Comparison of ENCODE assay signal across 8 cellular contexts in the genomic region with DNA sequence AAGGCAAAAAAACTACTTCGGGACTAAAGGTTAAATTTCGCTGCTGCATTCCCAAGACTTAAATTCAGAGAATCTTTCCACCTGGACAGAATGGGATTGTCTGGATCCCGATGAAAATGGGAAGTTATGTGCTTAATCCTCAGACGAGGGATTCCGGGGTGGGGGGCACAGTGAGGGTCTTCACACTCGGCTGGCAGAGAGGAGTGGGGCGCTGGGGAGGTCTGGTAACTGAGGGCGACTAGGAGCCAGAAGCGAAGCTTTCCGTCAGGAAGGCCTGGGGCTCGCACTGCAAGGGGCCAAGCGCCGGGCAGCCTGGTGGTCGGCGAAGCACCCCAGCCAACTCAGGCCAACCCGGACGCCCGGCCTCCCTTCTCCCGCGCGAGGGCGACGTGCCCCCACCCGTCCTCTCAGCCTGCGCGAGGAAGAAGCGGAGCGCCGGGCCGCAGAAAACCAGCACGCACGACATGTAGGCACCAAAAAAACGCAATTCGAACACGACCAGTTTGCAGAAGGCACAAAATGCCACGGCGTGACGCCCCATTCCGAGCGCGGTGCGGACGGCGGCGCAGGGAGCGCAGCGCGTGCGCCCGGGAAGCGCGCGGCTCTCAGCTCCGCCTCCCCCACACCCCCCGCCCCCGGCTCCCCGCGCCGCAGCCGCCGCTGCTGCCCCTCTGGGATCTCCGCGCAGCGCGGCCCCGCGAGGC.
DNase-seq lines count a peak whose midpoint lies in the region; ATAC-seq and TF ChIP-seq lines count a peak whose summit lies in the region.

No MANE protein-coding gene starts in this region.

- H3K36me3 Mint-ChIP-seq in CD8-positive, alpha-beta memory T cell, result peaks cover 3 to 20% (median 4%) of the 10 kb centered on the region in 3 donors
- H3K36me3 Mint-ChIP-seq in chondrocyte (ENCODE audit: low read depth), result no peaks in the 10 kb centered on the region

- WGBS in liver, result under 1% methylated on average over 67 of the region's 67 CpGs

- H3K4me3 ChIP-seq in CD8-positive, alpha-beta memory T cell (ENCODE audit: low read length), result peak overlapping the region; percentile 60
- H3K4me3 ChIP-seq in OCI-LY1 (ENCODE audit: low read depth, low read length, poor library complexity, severe bottlenecking) (peak overlapping the region; percentile 79), liver (ENCODE audit: low read depth in 1 of 3, low read length in 3 of 3) (peak overlapping the region; percentile 73 to 86 (median 77))

- H3K4me3 Mint-ChIP-seq in CD8-positive, alpha-beta memory T cell, result peak overlapping the region; percentile 90 to 98 (median 95)
- H3K4me3 Mint-ChIP-seq in chondrocyte (ENCODE audit: unreplicated experiment), result peak overlapping the region; percentile 95
- peak overlapping the region; percentile 90 to 95 for H3K4me3 Mint-ChIP-seq in stimulated activated naive CD8-positive, alpha-beta T cell treated with anti-CD3 and anti-CD28 coated beads, Interleukin-15, amount 100 ng/mL, for 72 hours

- H3K9me3 Mint-ChIP-seq in CD8-positive, alpha-beta memory T cell, result no peaks in the 10 kb centered on the region
- H3K9me3 Mint-ChIP-seq in chondrocyte (ENCODE audit: low read depth), result peaks cover 4% of the 10 kb centered on the region
- peaks cover 0 to 5% of the 10 kb centered on the region in 2 donors for H3K9me3 Mint-ChIP-seq in stimulated activated naive CD8-positive, alpha-beta T cell treated with anti-CD3 and anti-CD28 coated beads, Interleukin-15, amount 100 ng/mL, for 72 hours

- no peaks in the 10 kb centered on the region for H4K20me1 ChIP-seq in OCI-LY1 (ENCODE audit: insufficient read depth, low read length)

- TF ChIP-seq CTCF in OCI-LY1 (IDR thresholded peaks at IDR 0.05; ENCODE audit: low read length) (peak; percentile 21; the same call in 1 of the 2 replicates), chondrocyte (IDR thresholded peaks at IDR 0.05) (peak; percentile 71), liver (IDR thresholded peaks at IDR 0.05; ENCODE audit: low read depth, low read length, missing input control) (no peak)

- peaks cover 23% of the 10 kb centered on the region for H3K4me1 ChIP-seq in CD8-positive, alpha-beta memory T cell (ENCODE audit: insufficient read depth, low read length)
- peaks cover 63% of the 10 kb centered on the region for H3K4me1 ChIP-seq in OCI-LY1 (ENCODE audit: insufficient read depth, low read length, severe bottlenecking)
- peaks cover 0 to 14% (median 10%) of the 10 kb centered on the region in 4 donors for H3K4me1 ChIP-seq in liver (ENCODE audit: control insufficient read depth in 4 of 4, insufficient read depth in 4 of 4, low read length in 3 of 4)

- peak; percentile 43 to 55 for TF ChIP-seq RAD21 in liver (IDR thresholded peaks at IDR 0.05)

- H3K27me3 Mint-ChIP-seq in CD8-positive, alpha-beta memory T cell, result no peaks in the 10 kb centered on the region
- H3K27me3 Mint-ChIP-seq in chondrocyte (ENCODE audit: low read depth), result no peaks in the 10 kb centered on the region
- H3K27me3 Mint-ChIP-seq in stimulated activated naive CD8-positive, alpha-beta T cell treated with anti-CD3 and anti-CD28 coated beads, Interleukin-15, amount 100 ng/mL, for 72 hours, result no peaks in the 10 kb centered on the region

- H3K27ac ChIP-seq in CD8-positive, alpha-beta memory T cell (ENCODE audit: low read depth, low read length), result peak overlapping the region; percentile 71
- H3K27ac ChIP-seq in OCI-LY1 (ENCODE audit: low read depth, low read length, poor library complexity, severe bottlenecking), result peak overlapping the region; percentile 93
- peak overlapping the region; percentile 86 to 89 for H3K27ac ChIP-seq in liver (ENCODE audit: low read depth in 1 of 2, low read length in 2 of 2)

- CTCF ChIA-PET in CD8-positive, alpha-beta memory T cell (lab: Charles Lee), result interaction anchor here (1.1 kb wide), 1 partner anchor 11 kb away, joined by 5 read pairs; no protein-coding TSS in a partner anchor

- H3K4me1 Mint-ChIP-seq in CD8-positive, alpha-beta memory T cell, result peaks cover 39 to 52% (median 49%) of the 10 kb centered on the region in 3 donors
- peaks cover 28% of the 10 kb centered on the region for H3K4me1 Mint-ChIP-seq in chondrocyte (ENCODE audit: low read depth)
- peaks cover 48% of the 10 kb centered on the region for H3K4me1 Mint-ChIP-seq in stimulated activated naive CD8-positive, alpha-beta T cell treated with anti-CD3 and anti-CD28 coated beads, Interleukin-15, amount 100 ng/mL, for 72 hours

- peaks cover 49% of the 10 kb centered on the region for H3K79me2 ChIP-seq in OCI-LY1 (ENCODE audit: insufficient read depth, low read length)

- POLR2A ChIA-PET in CD8-positive, alpha-beta memory T cell (lab: Charles Lee), result interaction anchor here (0.7 to 1.6 kb wide), 5 partner anchors 10 to 910 kb away, joined by 3 to 4 read pairs (median 4); no protein-coding TSS in a partner anchor

- peak overlapping the region; percentile 91 to 98 (median 96) for H3K27ac Mint-ChIP-seq in CD8-positive, alpha-beta memory T cell
- peak overlapping the region; percentile 95 for H3K27ac Mint-ChIP-seq in chondrocyte (ENCODE audit: unreplicated experiment)
- peak overlapping the region; percentile 97 to 98 for H3K27ac Mint-ChIP-seq in stimulated activated naive CD8-positive, alpha-beta T cell treated with anti-CD3 and anti-CD28 coated beads, Interleukin-15, amount 100 ng/mL, for 72 hours

- DNase-seq in CD8-positive, alpha-beta memory T cell, result peak in 4 of 5 donors; percentile 72 to 86 (median 78)
- DNase-seq in chondrocyte (ENCODE audit: low spot score), result peak; percentile 90
- DNase-seq in stimulated activated naive CD8-positive, alpha-beta T cell treated with anti-CD3 and anti-CD28 coated beads, Interleukin-15, amount 100 ng/mL, for 72 hours, result peak; percentile 82 to 86
- DNase-seq in UCSD-AML1 (lab: John Stamatoyannopoulos, UW; ENCODE audit: unreplicated experiment), result no peak

- H3K36me3 ChIP-seq in CD8-positive, alpha-beta memory T cell (ENCODE audit: insufficient read depth, low read length), result no peaks in the 10 kb centered on the region
- H3K36me3 ChIP-seq in OCI-LY1 (ENCODE audit: insufficient read depth, low read length) (peaks cover 32% of the 10 kb centered on the region), liver (ENCODE audit: control insufficient read depth in 4 of 4, insufficient read depth in 3 of 4, low read depth in 1 of 4, low read length in 3 of 4) (no peaks in the 10 kb centered on the region)

- no peaks in the 10 kb centered on the region for H3K27me3 ChIP-seq in CD8-positive, alpha-beta memory T cell (ENCODE audit: insufficient read depth, low read length, poor library complexity, severe bottlenecking)
- no peaks in the 10 kb centered on the region for H3K27me3 ChIP-seq in OCI-LY1 (ENCODE audit: insufficient read depth, low read length)
- no peaks in the 10 kb centered on the region for H3K27me3 ChIP-seq in liver (ENCODE audit: control insufficient read depth in 4 of 4, insufficient read depth in 4 of 4, low read length in 3 of 4)

- H2AFZ ChIP-seq in OCI-LY1 (ENCODE audit: low read length), result no peak overlapping the region

- peak overlapping the region; percentile 98 for H3K4me2 ChIP-seq in OCI-LY1 (ENCODE audit: low read length)

- H3K9ac ChIP-seq in OCI-LY1 (ENCODE audit: low read length), result peak overlapping the region; percentile 100
- peak overlapping the region; percentile 80 to 91 for H3K9ac ChIP-seq in liver (ENCODE audit: low read depth in 1 of 2, low read length in 2 of 2)

- H3K9me2 ChIP-seq in OCI-LY1 (ENCODE audit: low read depth, low read length), result no peaks in the 10 kb centered on the region

- ATAC-seq in GM18868 (IDR thresholded peaks at IDR 0.05; ENCODE audit: unreplicated experiment) (peak; percentile 70), HG03060 (IDR thresholded peaks at IDR 0.05; ENCODE audit: low read depth, unreplicated experiment) (peak; percentile 32)
- ATAC-seq in stimulated activated naive CD8-positive, alpha-beta T cell treated with anti-CD3 and anti-CD28 coated beads, Interleukin-15, amount 100 ng/mL, for 72 hours, result peak; percentile 66

- H3F3A ChIP-seq in OCI-LY1 (ENCODE audit: insufficient read depth, low read length), result 0 out of 2 replicates have a peak, but pooled peaks cover 4% of the 10 kb centered on the region

- H3K9me3 ChIP-seq in CD8-positive, alpha-beta memory T cell (ENCODE audit: low read length), result no peaks in the 10 kb centered on the region
- peaks cover 8% of the 10 kb centered on the region; the same call in 1 of the 2 replicates for H3K9me3 ChIP-seq in OCI-LY1 (ENCODE audit: low read length)
- H3K9me3 ChIP-seq in liver (ENCODE audit: control insufficient read depth in 4 of 4, low read length in 3 of 4), result no peaks in the 10 kb centered on the region

TF ChIP-seq in liver, 16 proteins besides CTCF, POLR2A, EP300 and RAD21:
- TF ChIP-seq EGR1 (IDR thresholded peaks at IDR 0.05; ENCODE audit: low read depth in 2 of 2), result peak in 1 of 2 donors; percentile 6
- TF ChIP-seq FOXA1 (IDR thresholded peaks at IDR 0.05), result no peak
TF ChIP-seq in liver: peak in this region for 1.
